Comparison of ENCODE assay signal across 1 cellular context in genomic region chr13:33817843-33818661, GRCh38.
TF ChIP-seq lines count a peak whose summit lies in the region.

Gene RFC3, plus strand, starts transcription at chr13:33818149. Its CDS starts 30 bp downstream, at chr13:33818179.

TF ChIP-seq in HepG2, 621 proteins besides CTCF, POLR2A, EP300 and RAD21 (continued from another document and continues in another):
- TF ChIP-seq ZBTB2 (CRISPR knock-in tag; IDR thresholded peaks at IDR 0.05; ENCODE audit: low read depth) (peak; percentile 68; the same call in 1 of the 2 replicates), SIN3A (IDR thresholded peaks at IDR 0.05; ENCODE audit: borderline replicate concordance, low read depth, low read length) (peak; percentile 99), PCBP2 (optimal IDR thresholded peaks at IDR 0.05; ENCODE audit: low read depth, low read length, poor library complexity, severe bottlenecking) (no peak), AGO1 (IDR thresholded peaks at IDR 0.05; ENCODE audit: low read depth, low read length, poor library complexity, severe bottlenecking) (no peak), GATAD1 (CRISPR knock-in tag; IDR thresholded peaks at IDR 0.05) (peak; percentile 97), YEATS2 (CRISPR knock-in tag; IDR thresholded peaks at IDR 0.05; ENCODE audit: borderline replicate concordance) (peak; percentile 96), ZNF224 (CRISPR knock-in tag; IDR thresholded peaks at IDR 0.05) (0 out of 2 replicates have a peak, but pooled peaks have one; percentile 46), ARHGAP35 (CRISPR knock-in tag; IDR thresholded peaks at IDR 0.05; ENCODE audit: borderline replicate concordance) (no peak), JUN (CRISPR knock-in tag; IDR thresholded peaks at IDR 0.05) (no peak), CREM (IDR thresholded peaks at IDR 0.05) (peak; percentile 97), CREM (CRISPR knock-in tag; IDR thresholded peaks at IDR 0.05) (peak; percentile 68; the same call in 1 of the 2 replicates), ZNF740 (CRISPR knock-in tag; IDR thresholded peaks at IDR 0.05) (peak; percentile 19; the same call in 1 of the 2 replicates), CHD2 (IDR thresholded peaks at IDR 0.05; ENCODE audit: low read depth, low read length) (peak; percentile 95), ZNF598 (CRISPR knock-in tag; IDR thresholded peaks at IDR 0.05; ENCODE audit: borderline replicate concordance) (peak; percentile 81; the same call in 1 of the 2 replicates), MED13 (CRISPR knock-in tag; IDR thresholded peaks at IDR 0.05) (peak; percentile 22; the same call in 1 of the 2 replicates), DMAP1 (CRISPR knock-in tag; IDR thresholded peaks at IDR 0.05) (peak; percentile 88), ATM (IDR thresholded peaks at IDR 0.05; ENCODE audit: borderline replicate concordance) (no peak), RBM39 (IDR thresholded peaks at IDR 0.05; ENCODE audit: low read depth, low read length, poor library complexity, severe bottlenecking) (peak; percentile 68), CBX5 (CRISPR knock-in tag; IDR thresholded peaks at IDR 0.05; ENCODE audit: borderline replicate concordance) (peak; percentile 59; the same call in 1 of the 2 replicates), ONECUT2 (CRISPR knock-in tag; IDR thresholded peaks at IDR 0.05) (no peak), ZSCAN31 (CRISPR knock-in tag; IDR thresholded peaks at IDR 0.05; ENCODE audit: low read depth) (0 out of 2 replicates have a peak, but pooled peaks have one; percentile 62), PHF21A (CRISPR knock-in tag; IDR thresholded peaks at IDR 0.05) (peak; percentile 36; the same call in 1 of the 2 replicates), ZNF282 (IDR thresholded peaks at IDR 0.05; ENCODE audit: partially characterized antibody) (no peak), SRSF1 (optimal IDR thresholded peaks at IDR 0.05; ENCODE audit: low read depth, low read length) (no peak), EHMT2 (IDR thresholded peaks at IDR 0.05; ENCODE audit: borderline replicate concordance, low read depth, low read length) (peak; percentile 64; the same call in 1 of the 2 replicates), ATRX (CRISPR knock-in tag; IDR thresholded peaks at IDR 0.05; ENCODE audit: borderline replicate concordance) (no peak), ATF7 (IDR thresholded peaks at IDR 0.05) (peak; percentile 95), ATF7 (CRISPR knock-in tag; IDR thresholded peaks at IDR 0.05) (no peak; the same call in 1 of the 2 replicates), ZNF547 (CRISPR knock-in tag; IDR thresholded peaks at IDR 0.05) (peak; percentile 73), SMYD3 (CRISPR knock-in tag; IDR thresholded peaks at IDR 0.05) (peak; percentile 75; the same call in 1 of the 2 replicates), FOXP1 (IDR thresholded peaks at IDR 0.05) (no peak), FOXP1 (CRISPR knock-in tag; IDR thresholded peaks at IDR 0.05) (0 out of 2 replicates have a peak, but pooled peaks have one; percentile 7), HMG20B (CRISPR knock-in tag; conservative IDR thresholded peaks at IDR 0.05) (peak; percentile 33; the same call in 1 of the 2 replicates), FOXO1 (CRISPR knock-in tag; IDR thresholded peaks at IDR 0.05) (0 out of 2 replicates have a peak, but pooled peaks have one; percentile 38), ZNF446 (CRISPR knock-in tag; IDR thresholded peaks at IDR 0.05) (no peak), ZNF644 (CRISPR knock-in tag; IDR thresholded peaks at IDR 0.05; ENCODE audit: low read depth) (no peak), NRL (CRISPR knock-in tag; IDR thresholded peaks at IDR 0.05; ENCODE audit: borderline replicate concordance) (peak; percentile 48; the same call in 1 of the 2 replicates), ZNF432 (CRISPR knock-in tag; IDR thresholded peaks at IDR 0.05; ENCODE audit: borderline replicate concordance) (no peak), ZNF430 (CRISPR knock-in tag; IDR thresholded peaks at IDR 0.05) (no peak), NCOA2 (CRISPR knock-in tag; IDR thresholded peaks at IDR 0.05) (peak; percentile 32; the same call in 1 of the 2 replicates), KLF12 (CRISPR knock-in tag; IDR thresholded peaks at IDR 0.05; ENCODE audit: borderline replicate concordance) (peak; percentile 15; the same call in 1 of the 2 replicates), RNF2 (conservative IDR thresholded peaks at IDR 0.05; ENCODE audit: low read depth) (0 out of 2 replicates have a peak, but pooled peaks have one; percentile 65), SIX1 (CRISPR knock-in tag; IDR thresholded peaks at IDR 0.05; ENCODE audit: borderline replicate concordance) (no peak), ZSCAN12 (CRISPR knock-in tag; IDR thresholded peaks at IDR 0.05) (no peak), EZH2 (conservative IDR thresholded peaks at IDR 0.05; ENCODE audit: low read depth, low read length) (no peak), BCL6 (CRISPR knock-in tag; IDR thresholded peaks at IDR 0.05) (no peak; the same call in 1 of the 2 replicates), ZNF556 (CRISPR knock-in tag; IDR thresholded peaks at IDR 0.05; ENCODE audit: borderline replicate concordance) (no peak), YEATS4 (CRISPR knock-in tag; IDR thresholded peaks at IDR 0.05; ENCODE audit: borderline replicate concordance) (peak; percentile 88; the same call in 1 of the 2 replicates)
- TF ChIP-seq, protein P1, sequence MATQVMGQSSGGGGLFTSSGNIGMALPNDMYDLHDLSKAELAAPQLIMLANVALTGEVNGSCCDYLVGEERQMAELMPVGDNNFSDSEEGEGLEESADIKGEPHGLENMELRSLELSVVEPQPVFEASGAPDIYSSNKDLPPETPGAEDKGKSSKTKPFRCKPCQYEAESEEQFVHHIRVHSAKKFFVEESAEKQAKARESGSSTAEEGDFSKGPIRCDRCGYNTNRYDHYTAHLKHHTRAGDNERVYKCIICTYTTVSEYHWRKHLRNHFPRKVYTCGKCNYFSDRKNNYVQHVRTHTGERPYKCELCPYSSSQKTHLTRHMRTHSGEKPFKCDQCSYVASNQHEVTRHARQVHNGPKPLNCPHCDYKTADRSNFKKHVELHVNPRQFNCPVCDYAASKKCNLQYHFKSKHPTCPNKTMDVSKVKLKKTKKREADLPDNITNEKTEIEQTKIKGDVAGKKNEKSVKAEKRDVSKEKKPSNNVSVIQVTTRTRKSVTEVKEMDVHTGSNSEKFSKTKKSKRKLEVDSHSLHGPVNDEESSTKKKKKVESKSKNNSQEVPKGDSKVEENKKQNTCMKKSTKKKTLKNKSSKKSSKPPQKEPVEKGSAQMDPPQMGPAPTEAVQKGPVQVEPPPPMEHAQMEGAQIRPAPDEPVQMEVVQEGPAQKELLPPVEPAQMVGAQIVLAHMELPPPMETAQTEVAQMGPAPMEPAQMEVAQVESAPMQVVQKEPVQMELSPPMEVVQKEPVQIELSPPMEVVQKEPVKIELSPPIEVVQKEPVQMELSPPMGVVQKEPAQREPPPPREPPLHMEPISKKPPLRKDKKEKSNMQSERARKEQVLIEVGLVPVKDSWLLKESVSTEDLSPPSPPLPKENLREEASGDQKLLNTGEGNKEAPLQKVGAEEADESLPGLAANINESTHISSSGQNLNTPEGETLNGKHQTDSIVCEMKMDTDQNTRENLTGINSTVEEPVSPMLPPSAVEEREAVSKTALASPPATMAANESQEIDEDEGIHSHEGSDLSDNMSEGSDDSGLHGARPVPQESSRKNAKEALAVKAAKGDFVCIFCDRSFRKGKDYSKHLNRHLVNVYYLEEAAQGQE (IDR thresholded peaks at IDR 0.05; ENCODE audit: borderline replicate concordance in 1 of 2, low read depth in 1 of 2, low read length in 2 of 2) = no peak; a peak in 1 of 4 replicates
- TF ChIP-seq, protein P2, sequence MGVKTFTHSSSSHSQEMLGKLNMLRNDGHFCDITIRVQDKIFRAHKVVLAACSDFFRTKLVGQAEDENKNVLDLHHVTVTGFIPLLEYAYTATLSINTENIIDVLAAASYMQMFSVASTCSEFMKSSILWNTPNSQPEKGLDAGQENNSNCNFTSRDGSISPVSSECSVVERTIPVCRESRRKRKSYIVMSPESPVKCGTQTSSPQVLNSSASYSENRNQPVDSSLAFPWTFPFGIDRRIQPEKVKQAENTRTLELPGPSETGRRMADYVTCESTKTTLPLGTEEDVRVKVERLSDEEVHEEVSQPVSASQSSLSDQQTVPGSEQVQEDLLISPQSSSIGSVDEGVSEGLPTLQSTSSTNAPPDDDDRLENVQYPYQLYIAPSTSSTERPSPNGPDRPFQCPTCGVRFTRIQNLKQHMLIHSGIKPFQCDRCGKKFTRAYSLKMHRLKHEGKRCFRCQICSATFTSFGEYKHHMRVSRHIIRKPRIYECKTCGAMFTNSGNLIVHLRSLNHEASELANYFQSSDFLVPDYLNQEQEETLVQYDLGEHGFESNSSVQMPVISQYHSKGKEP (CRISPR knock-in tag; IDR thresholded peaks at IDR 0.05) = no peak
- TF ChIP-seq, protein P3, sequence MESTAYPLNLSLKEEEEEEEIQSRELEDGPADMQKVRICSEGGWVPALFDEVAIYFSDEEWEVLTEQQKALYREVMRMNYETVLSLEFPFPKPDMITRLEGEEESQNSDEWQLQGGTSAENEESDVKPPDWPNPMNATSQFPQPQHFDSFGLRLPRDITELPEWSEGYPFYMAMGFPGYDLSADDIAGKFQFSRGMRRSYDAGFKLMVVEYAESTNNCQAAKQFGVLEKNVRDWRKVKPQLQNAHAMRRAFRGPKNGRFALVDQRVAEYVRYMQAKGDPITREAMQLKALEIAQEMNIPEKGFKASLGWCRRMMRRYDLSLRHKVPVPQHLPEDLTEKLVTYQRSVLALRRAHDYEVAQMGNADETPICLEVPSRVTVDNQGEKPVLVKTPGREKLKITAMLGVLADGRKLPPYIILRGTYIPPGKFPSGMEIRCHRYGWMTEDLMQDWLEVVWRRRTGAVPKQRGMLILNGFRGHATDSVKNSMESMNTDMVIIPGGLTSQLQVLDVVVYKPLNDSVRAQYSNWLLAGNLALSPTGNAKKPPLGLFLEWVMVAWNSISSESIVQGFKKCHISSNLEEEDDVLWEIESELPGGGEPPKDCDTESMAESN (CRISPR knock-in tag; conservative IDR thresholded peaks at IDR 0.05) = peak; percentile 97
- TF ChIP-seq, protein P4, sequence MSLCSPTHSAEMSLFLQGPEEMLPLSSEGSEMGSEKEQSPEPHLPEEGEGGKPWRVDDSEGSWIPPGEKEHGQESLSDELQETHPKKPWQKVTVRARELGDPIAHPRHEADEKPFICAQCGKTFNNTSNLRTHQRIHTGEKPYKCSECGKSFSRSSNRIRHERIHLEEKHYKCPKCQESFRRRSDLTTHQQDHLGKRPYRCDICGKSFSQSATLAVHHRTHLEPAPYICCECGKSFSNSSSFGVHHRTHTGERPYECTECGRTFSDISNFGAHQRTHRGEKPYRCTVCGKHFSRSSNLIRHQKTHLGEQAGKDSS (CRISPR knock-in tag; IDR thresholded peaks at IDR 0.05; ENCODE audit: borderline replicate concordance, low read depth) = no peak; the same call in 1 of the 2 replicates
- TF ChIP-seq, protein P5, sequence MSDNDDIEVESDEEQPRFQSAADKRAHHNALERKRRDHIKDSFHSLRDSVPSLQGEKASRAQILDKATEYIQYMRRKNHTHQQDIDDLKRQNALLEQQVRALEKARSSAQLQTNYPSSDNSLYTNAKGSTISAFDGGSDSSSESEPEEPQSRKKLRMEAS (IDR thresholded peaks at IDR 0.05) = peak; percentile 88
- TF ChIP-seq, protein P6, sequence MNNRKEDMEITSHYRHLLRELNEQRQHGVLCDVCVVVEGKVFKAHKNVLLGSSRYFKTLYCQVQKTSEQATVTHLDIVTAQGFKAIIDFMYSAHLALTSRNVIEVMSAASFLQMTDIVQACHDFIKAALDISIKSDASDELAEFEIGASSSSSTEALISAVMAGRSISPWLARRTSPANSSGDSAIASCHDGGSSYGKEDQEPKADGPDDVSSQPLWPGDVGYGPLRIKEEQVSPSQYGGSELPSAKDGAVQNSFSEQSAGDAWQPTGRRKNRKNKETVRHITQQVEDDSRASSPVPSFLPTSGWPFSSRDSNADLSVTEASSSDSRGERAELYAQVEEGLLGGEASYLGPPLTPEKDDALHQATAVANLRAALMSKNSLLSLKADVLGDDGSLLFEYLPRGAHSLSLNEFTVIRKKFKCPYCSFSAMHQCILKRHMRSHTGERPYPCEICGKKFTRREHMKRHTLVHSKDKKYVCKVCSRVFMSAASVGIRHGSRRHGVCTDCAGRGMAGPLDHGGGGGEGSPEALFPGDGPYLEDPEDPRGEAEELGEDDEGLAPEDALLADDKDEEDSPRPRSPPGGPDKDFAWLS (CRISPR knock-in tag; IDR thresholded peaks at IDR 0.05; ENCODE audit: borderline replicate concordance) = no peak
- TF ChIP-seq, protein P7, sequence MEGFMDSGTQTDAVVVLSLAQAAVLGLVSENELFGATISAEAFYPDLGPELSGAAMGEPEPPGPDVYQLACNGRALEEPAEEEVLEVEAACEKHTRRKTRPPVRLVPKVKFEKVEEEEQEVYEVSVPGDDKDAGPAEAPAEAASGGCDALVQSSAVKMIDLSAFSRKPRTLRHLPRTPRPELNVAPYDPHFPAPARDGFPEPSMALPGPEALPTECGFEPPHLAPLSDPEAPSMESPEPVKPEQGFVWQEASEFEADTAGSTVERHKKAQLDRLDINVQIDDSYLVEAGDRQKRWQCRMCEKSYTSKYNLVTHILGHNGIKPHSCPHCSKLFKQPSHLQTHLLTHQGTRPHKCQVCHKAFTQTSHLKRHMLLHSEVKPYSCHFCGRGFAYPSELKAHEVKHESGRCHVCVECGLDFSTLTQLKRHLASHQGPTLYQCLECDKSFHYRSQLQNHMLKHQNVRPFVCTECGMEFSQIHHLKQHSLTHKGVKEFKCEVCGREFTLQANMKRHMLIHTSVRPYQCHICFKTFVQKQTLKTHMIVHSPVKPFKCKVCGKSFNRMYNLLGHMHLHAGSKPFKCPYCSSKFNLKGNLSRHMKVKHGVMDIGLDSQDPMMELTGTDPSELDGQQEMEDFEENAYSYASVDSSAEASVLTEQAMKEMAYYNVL (CRISPR knock-in tag; IDR thresholded peaks at IDR 0.05; ENCODE audit: borderline replicate concordance) = peak; percentile 46; the same call in 1 of the 2 replicates
- TF ChIP-seq, protein P8, sequence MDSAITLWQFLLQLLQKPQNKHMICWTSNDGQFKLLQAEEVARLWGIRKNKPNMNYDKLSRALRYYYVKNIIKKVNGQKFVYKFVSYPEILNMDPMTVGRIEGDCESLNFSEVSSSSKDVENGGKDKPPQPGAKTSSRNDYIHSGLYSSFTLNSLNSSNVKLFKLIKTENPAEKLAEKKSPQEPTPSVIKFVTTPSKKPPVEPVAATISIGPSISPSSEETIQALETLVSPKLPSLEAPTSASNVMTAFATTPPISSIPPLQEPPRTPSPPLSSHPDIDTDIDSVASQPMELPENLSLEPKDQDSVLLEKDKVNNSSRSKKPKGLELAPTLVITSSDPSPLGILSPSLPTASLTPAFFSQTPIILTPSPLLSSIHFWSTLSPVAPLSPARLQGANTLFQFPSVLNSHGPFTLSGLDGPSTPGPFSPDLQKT (CRISPR knock-in tag; IDR thresholded peaks at IDR 0.05; ENCODE audit: borderline replicate concordance) = no peak
